In genomic region chr12:6915789-6916285, GRCh38 we compare ENCODE assay signal across 2 cellular contexts.
TF ChIP-seq lines count a peak whose summit lies in the region.

No MANE protein-coding gene starts in this region.

TF ChIP-seq in HCT116, 20 proteins besides CTCF, POLR2A, EP300 and RAD21:
- TF ChIP-seq JUND (IDR thresholded peaks at IDR 0.05): no peak

TF ChIP-seq in K562, 482 proteins besides CTCF, POLR2A, EP300 and RAD21:
- no peak for TF ChIP-seq CEBPG (CRISPR knock-in tag; IDR thresholded peaks at IDR 0.05)
- no peak for TF ChIP-seq CEBPG (tag; conservative IDR thresholded peaks at IDR 0.05 in 1 of 2, IDR thresholded peaks at IDR 0.05 in 1 of 2)
- 0 out of 2 replicates have a peak, but pooled peaks have one; percentile 15 for TF ChIP-seq ZFX (CRISPR knock-in tag; IDR thresholded peaks at IDR 0.05)
- TF ChIP-seq PHF20 (IDR thresholded peaks at IDR 0.05; ENCODE audit: partially characterized antibody): no peak
- TF ChIP-seq POLR2AphosphoS2 (IDR thresholded peaks at IDR 0.05; ENCODE audit: low read length): no peak
- TF ChIP-seq THAP12 (CRISPR knock-in tag; IDR thresholded peaks at IDR 0.05): no peak
- TF ChIP-seq CEBPB (tag; IDR thresholded peaks at IDR 0.05): no peak
- TF ChIP-seq ESRRB (CRISPR knock-in tag; IDR thresholded peaks at IDR 0.05; ENCODE audit: borderline replicate concordance): no peak
- TF ChIP-seq ZNF134 (CRISPR knock-in tag; conservative IDR thresholded peaks at IDR 0.05): no peak
TF ChIP-seq in K562: peak in this region for 1.
